8 cellular contexts compared by ENCODE assay signal in the genomic region with DNA sequence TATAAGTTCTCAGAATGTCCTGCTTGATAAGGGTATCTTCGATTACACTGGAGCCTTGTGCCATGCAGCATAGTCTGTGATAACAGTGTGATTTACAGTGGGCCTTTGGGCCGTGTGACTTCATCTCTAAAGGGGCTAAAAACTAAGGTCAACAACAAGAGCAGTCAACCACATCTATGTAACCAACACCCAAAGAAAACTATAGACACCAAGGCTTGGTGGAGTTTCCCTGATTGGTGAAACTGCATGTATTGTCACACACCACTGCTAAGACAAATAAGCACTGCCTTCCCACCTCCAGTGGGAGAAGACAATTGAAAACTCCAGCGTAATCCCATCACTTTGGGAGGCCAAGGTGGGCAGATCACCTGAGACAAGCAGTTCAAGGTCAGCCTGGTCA.
"Had no signal": no experiment of that assay in that cellular context is flagged by ENCODE, and none has a peak within 500 bp of the region (broad histone marks: within the 10 kb centered on the region; RNA-seq: fewer than 3 reads in every experiment).

No MANE protein-coding gene starts in this region.

- H3K9ac ChIP-seq: GM23248 had no signal

- DNase-seq: GM23248, GOT3, H7, HCEC 1CT, IMR-90, KG1 had no signal

- H3K27ac ChIP-seq: GM23248 had no signal

- FAIRE-seq: HTR-8/SVneo, K562 had no signal

- H3K4me3 ChIP-seq: GM23248, K562 had no signal

- H2AFZ ChIP-seq: GM23248 had no signal

- ATAC-seq: K562 had no signal
